ENCODE assay signal across 12 cellular contexts in the genomic region with DNA sequence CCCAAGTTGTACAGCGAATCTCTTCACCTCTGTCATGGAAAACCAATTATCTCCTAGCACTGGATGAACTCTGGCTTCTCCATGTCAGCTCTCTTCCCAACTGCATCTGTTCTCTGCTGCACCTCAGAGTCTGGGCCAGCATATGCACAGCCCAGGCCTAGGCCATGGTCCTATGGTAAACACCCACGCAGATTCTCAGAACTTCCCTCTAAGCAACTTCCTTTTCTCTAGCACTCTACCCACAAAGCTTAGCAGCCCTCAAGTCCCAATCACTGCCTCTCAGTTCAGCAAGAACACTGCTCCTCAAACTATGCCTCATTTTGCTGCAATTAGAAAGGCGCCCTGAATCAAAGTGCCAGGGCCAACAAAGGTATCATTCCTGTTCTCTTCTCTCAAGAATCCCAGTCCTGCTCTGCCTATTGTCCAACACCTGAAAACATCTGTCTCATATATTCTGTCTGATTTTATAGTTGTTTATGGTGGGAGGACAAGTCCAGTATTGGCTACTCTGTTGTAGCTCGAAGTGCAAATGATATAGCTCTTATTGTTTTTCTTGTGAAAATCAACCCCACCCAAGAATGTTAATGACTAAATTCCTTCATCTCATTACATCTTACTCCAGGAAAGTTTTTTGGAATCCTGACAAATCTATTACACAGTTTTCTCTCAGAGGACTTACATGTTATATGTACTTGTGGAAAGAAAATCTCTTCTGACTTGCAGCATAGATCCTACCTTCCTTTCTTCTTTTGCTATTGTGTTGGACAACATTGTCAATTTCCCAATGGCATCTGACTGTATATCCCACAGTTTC.
DNase-seq lines count a peak whose midpoint lies in the region; ATAC-seq and TF ChIP-seq lines count a peak whose summit lies in the region.
"Had no signal": no experiment of that assay in that cellular context is flagged by ENCODE, and none has a peak within 500 bp of the region (broad histone marks: within the 10 kb centered on the region; RNA-seq: fewer than 3 reads in every experiment).

No MANE protein-coding gene starts in this region.

- ATAC-seq in GM18861 (IDR thresholded peaks at IDR 0.05; ENCODE audit: unreplicated experiment) (peak; percentile 86), GM21717 (IDR thresholded peaks at IDR 0.05; ENCODE audit: unreplicated experiment) (peak; percentile 86), HG03460 (IDR thresholded peaks at IDR 0.05; ENCODE audit: unreplicated experiment) (peak; percentile 79), Right ventricle myocardium inferior (no peak), foreskin keratinocyte (no peak), HG03571 (IDR thresholded peaks at IDR 0.05; ENCODE audit: unreplicated experiment) (no peak)

- H3K4me1 ChIP-seq in foreskin keratinocyte: no peaks in the 10 kb centered on the region

- DNase-seq in medulla oblongata (ENCODE audit: extremely low spot score): peak; percentile 44
- no peak for DNase-seq in Right ventricle myocardium inferior (ENCODE audit: missing footprints)
- DNase-seq in foreskin keratinocyte: no peak
- no peak for DNase-seq in NCI-H2029 treated with DMSO at 0.1 percent for 48 hours (lab: John Stamatoyannopoulos, UW)
- DNase-seq: NCI-H526 treated with DMSO at 0.1 percent for 48 hours; small intestine; stimulated activated naive CD4-positive, alpha-beta T cell; T-helper 9 cell had no signal

- no peak for TF ChIP-seq CTCF in foreskin keratinocyte (conservative IDR thresholded peaks at IDR 0.05)

- no peaks in the 10 kb centered on the region for H3K27me3 ChIP-seq in foreskin keratinocyte

- H3K27ac ChIP-seq in foreskin keratinocyte: no peak overlapping the region

- intact Hi-C loops in Right ventricle myocardium inferior (cut with DNase I): no loop called here

Comparison
In these comparisons a context has a peak if more than half of its experiments do, and no peak if none do; other contexts are left out.
1. ATAC-seq: peak in GM18861 (single experiment), GM21717 (single experiment) and HG03460 (single experiment); none in Right ventricle myocardium inferior (single experiment), foreskin keratinocyte (single experiment) and HG03571 (single experiment).